ENCODE assay signal across 21 cellular contexts in the genomic region with DNA sequence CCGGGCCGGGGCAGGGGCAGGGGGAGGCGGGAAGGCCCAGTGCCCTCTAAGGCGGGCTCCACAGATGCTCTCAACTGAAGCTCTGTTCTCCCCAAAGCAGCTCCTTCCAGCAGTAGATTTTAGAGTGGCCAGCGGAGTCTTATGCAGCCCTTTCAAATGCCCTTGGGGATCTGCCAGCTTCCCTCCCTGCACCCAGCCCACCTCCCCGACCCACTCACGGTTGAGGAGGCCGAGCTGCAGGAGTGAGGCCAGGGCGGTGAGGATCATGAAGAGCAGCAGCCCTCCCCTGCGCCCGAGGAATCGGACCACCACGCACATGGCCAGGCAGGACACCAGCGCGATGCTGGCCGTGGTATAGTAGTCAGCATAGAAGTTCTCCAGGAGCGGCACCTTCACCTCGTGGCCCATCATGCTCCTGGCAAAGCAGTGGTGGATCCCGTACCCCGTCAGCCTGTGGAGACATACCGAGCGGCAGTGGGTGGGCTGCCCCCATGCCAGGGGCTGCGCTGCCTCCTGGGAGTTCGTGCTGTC. TPM values are rescaled to one million over a fixed set of nuclear protein-coding genes. Genes with fewer than 3 reads are reported as not detected.
"Had no signal": no experiment of that assay in that cellular context is flagged by ENCODE, and none has a peak within 500 bp of the region (broad histone marks: within the 10 kb centered on the region; RNA-seq: fewer than 3 reads in every experiment).

No MANE protein-coding gene starts in this region.

- DNase-seq: activated CD4-positive, alpha-beta memory T cell treated with anti-CD3 and anti-CD28 coated beads, Interleukin-2, amount 10 ng/mL, durations not matched to agents 7 days and 5 days; activated CD4-positive, alpha-beta T cell treated with anti-CD3 and anti-CD28 coated beads for 36 hours; activated CD8-positive, alpha-beta memory T cell treated with anti-CD3 and anti-CD28 coated beads, Interleukin-2, amount 50 U/mL, for 4 hours; activated naive CD4-positive, alpha-beta T cell; activated T-cell treated with anti-CD3 and anti-CD28 coated beads, Interleukin-2, amount 50 U/mL, for 72 hours; cortex of kidney; effector memory CD4-positive, alpha-beta T cell; islet precursor cell; mesendoderm; stimulated activated CD4-positive, alpha-beta T cell treated with anti-CD3 and anti-CD28 coated beads, Interleukin-2, amount 100 ng/mL, for 24 hours; stimulated activated naive CD4-positive, alpha-beta T cell; T-cell; T1000; testis had no signal

- H3K9me3 ChIP-seq: ascending aorta, gastrocnemius medialis, left lung, right atrium auricular region, testis, vagina had no signal

- H3K27ac ChIP-seq: ascending aorta, epithelial cell of prostate, gastrocnemius medialis, left lung, right atrium auricular region, testis, vagina had no signal

- H3K27me3 ChIP-seq: ascending aorta, gastrocnemius medialis, left lung, right atrium auricular region, testis, vagina had no signal

- ATAC-seq: activated CD4-positive, alpha-beta T cell treated with anti-CD3 and anti-CD28 coated beads for 36 hours; activated T-cell treated with anti-CD3 and anti-CD28 coated beads, Interleukin-2, amount 50 U/mL, for 72 hours; gastrocnemius medialis; T-cell had no signal

- H3K4me3 ChIP-seq: ascending aorta, gastrocnemius medialis, left lung, right atrium auricular region, smooth muscle cell, testis, vagina had no signal

- H3K4me2 ChIP-seq: smooth muscle cell had no signal

- H3K36me3 ChIP-seq: ascending aorta, gastrocnemius medialis, right atrium auricular region had no signal

RNA-seq across cellular contexts. Expression of gene TUBB2B, which starts 59.3 kb away (rescaled TPM):
- total RNA-seq: activated CD4-positive, alpha-beta memory T cell treated with anti-CD3 and anti-CD28 coated beads, Interleukin-2, amount 10 ng/mL, durations not matched to agents 7 days and 5 days; ascending aorta had no signal
